13 cellular contexts compared by ENCODE assay signal in genomic region chr17:42775534-42776098, GRCh38. TPM values are rescaled to one million over a fixed set of nuclear protein-coding genes. Genes with fewer than 3 reads are reported as not detected.
DNase-seq lines count a peak whose midpoint lies in the region; ATAC-seq and TF ChIP-seq lines count a peak whose summit lies in the region.
"Had no signal": no experiment of that assay in that cellular context is flagged by ENCODE, and none has a peak within 500 bp of the region (broad histone marks: within the 10 kb centered on the region; RNA-seq: fewer than 3 reads in every experiment).

No MANE protein-coding gene starts in this region.

- no peak overlapping the region for H3K27ac Mint-ChIP-seq in WTC11
- H3K27ac Mint-ChIP-seq: memory B cell had no signal

- H3K14ac ChIP-seq in mesenchymal stem cell (ENCODE audit: low read length in 2 of 2) = no peak overlapping the region

- H3K27ac ChIP-seq in mesenchymal stem cell (ENCODE audit: low read length, poor library complexity, severe bottlenecking) (peak overlapping the region; percentile 97), sigmoid colon (no peak overlapping the region)

- no peak overlapping the region for H2BK12ac ChIP-seq in mesenchymal stem cell (ENCODE audit: low read length in 2 of 2)

- H3K9ac ChIP-seq in mesenchymal stem cell (ENCODE audit: low read length) = no peak overlapping the region

- H3K9me3 ChIP-seq in mesenchymal stem cell (ENCODE audit: control insufficient read depth, low read length) (no peaks in the 10 kb centered on the region), sigmoid colon (no peaks in the 10 kb centered on the region)
- H3K9me3 ChIP-seq: Caco-2 had no signal

- intact Hi-C loops in sigmoid colon (cut with DNase I) = no loop called here

- POLR2A ChIA-PET in WTC11 (lab: Charles Lee) = no interaction called here

- no peak overlapping the region for H4K8ac ChIP-seq in mesenchymal stem cell (ENCODE audit: low read length)

- H3K4me3 ChIP-seq in mesenchymal stem cell (ENCODE audit: insufficient read depth in 1 of 2, low read depth in 1 of 2, low read length in 2 of 2) (no peak overlapping the region), sigmoid colon (no peak overlapping the region)

- TF ChIP-seq CTCF in WTC11 (IDR thresholded peaks at IDR 0.05) (no peak), sigmoid colon (IDR thresholded peaks at IDR 0.05) (no peak)

- no peak overlapping the region for H2BK15ac ChIP-seq in mesenchymal stem cell (ENCODE audit: low read depth, poor library complexity, severe bottlenecking)

- H2AK5ac ChIP-seq in mesenchymal stem cell (ENCODE audit: low read length, severe bottlenecking) = peak overlapping the region; percentile 4

- ATAC-seq in WTC11 = no peak

- no peaks in the 10 kb centered on the region for H3K9me3 Mint-ChIP-seq in WTC11
- H3K9me3 Mint-ChIP-seq: memory B cell had no signal

- no peak overlapping the region for H4K91ac ChIP-seq in mesenchymal stem cell (ENCODE audit: low read length)

- no peak overlapping the region for H3K4ac ChIP-seq in mesenchymal stem cell (ENCODE audit: low read depth in 1 of 2, low read length in 2 of 2)

- H3K18ac ChIP-seq in mesenchymal stem cell (ENCODE audit: low read depth in 1 of 2, low read length in 2 of 2) = no peak overlapping the region

- H3K23ac ChIP-seq in mesenchymal stem cell (ENCODE audit: low read length in 2 of 2) = no peak overlapping the region

- peaks cover 16% of the 10 kb centered on the region for H3K4me1 ChIP-seq in mesenchymal stem cell (ENCODE audit: control insufficient read depth, insufficient read depth, low read depth, low read length)
- H3K4me1 ChIP-seq in sigmoid colon = peaks cover 0 to 28% (median 23%) of the 10 kb centered on the region in 4 donors

- no peak overlapping the region for H3K4me2 ChIP-seq in mesenchymal stem cell (ENCODE audit: low read length, poor library complexity, severe bottlenecking)

- H2BK120ac ChIP-seq in mesenchymal stem cell (ENCODE audit: low read depth, low read length) = no peak overlapping the region

- H3K27me3 ChIP-seq in mesenchymal stem cell (ENCODE audit: control insufficient read depth in 1 of 2, insufficient read depth in 1 of 2, low read length in 2 of 2) = peaks cover 0 to 1% of the 10 kb centered on the region in 2 experiments
- H3K27me3 ChIP-seq in sigmoid colon = peaks cover 4 to 11% (median 6%) of the 10 kb centered on the region in 3 donors

- no peaks in the 10 kb centered on the region for H3K27me3 Mint-ChIP-seq in WTC11 (ENCODE audit: low read depth)

- H2AFZ ChIP-seq in mesenchymal stem cell (ENCODE audit: low read depth, low read length) = no peak overlapping the region

- H3K4me1 Mint-ChIP-seq in WTC11 = peaks cover 15% of the 10 kb centered on the region

- peaks cover 2% of the 10 kb centered on the region for H3K79me1 ChIP-seq in mesenchymal stem cell (replicated peaks; ENCODE audit: low read length, poor library complexity, severe bottlenecking)

- peaks cover 19 to 47% of the 10 kb centered on the region in 2 experiments for H3K36me3 ChIP-seq in mesenchymal stem cell (ENCODE audit: control insufficient read depth in 1 of 2, insufficient read depth in 2 of 2, low read depth in 1 of 2, low read length in 2 of 2)
- peaks cover 9 to 50% (median 22%) of the 10 kb centered on the region in 4 donors for H3K36me3 ChIP-seq in sigmoid colon

- no peak for TF ChIP-seq POLR2A in sigmoid colon (IDR thresholded peaks at IDR 0.05)

- WGBS in mesenchymal stem cell = 51% methylated on average over 3 of the region's 3 CpGs
- WGBS in sigmoid colon, 2 donors = 58 to 73% methylated on average over 3 of the region's 3 CpGs

- H2BK5ac ChIP-seq in mesenchymal stem cell (ENCODE audit: low read depth, low read length, poor library complexity, severe bottlenecking) = no peak overlapping the region

- H3K36me3 Mint-ChIP-seq in WTC11 = peaks cover 30% of the 10 kb centered on the region

- no peak for TF ChIP-seq EP300 in sigmoid colon (IDR thresholded peaks at IDR 0.05)

- CTCF ChIA-PET in WTC11 (lab: Charles Lee) = no interaction called here

- peak overlapping the region; percentile 99; the same call in 1 of the 2 replicates for H3K4me3 Mint-ChIP-seq in WTC11

- DNase-seq in EH (ENCODE audit: low read depth) = peak; percentile 77
- DNase-seq in M059J (ENCODE audit: low read depth) = peak; percentile 88
- DNase-seq in WTC11 (ENCODE audit: low spot score) = no peak
- DNase-seq in mesenchymal stem cell = peak; percentile 32
- no peak for DNase-seq in NCI-H2029 (lab: John Stamatoyannopoulos, UW)
- DNase-seq in NCI-H748 treated with DMSO at 0.1 percent for 48 hours (lab: John Stamatoyannopoulos, UW) = no peak
- no peak for DNase-seq in sigmoid colon
- no peak for DNase-seq in DMS53 treated with DMSO at 0.1 percent for 48 hours (lab: John Stamatoyannopoulos, UW; ENCODE audit: unreplicated experiment)
- DNase-seq: Caco-2, NCI-H82, T-helper 9 cell had no signal

TF ChIP-seq in WTC11, 78 proteins besides CTCF, POLR2A, EP300 and RAD21:
- TF ChIP-seq KAT7 (CRISPR knock-in tag; IDR thresholded peaks at IDR 0.05; ENCODE audit: borderline replicate concordance) (no peak), ATF1 (CRISPR knock-in tag; IDR thresholded peaks at IDR 0.05) (no peak), CDX4 (CRISPR knock-in tag; IDR thresholded peaks at IDR 0.05; ENCODE audit: borderline replicate concordance) (no peak), ZNF532 (CRISPR knock-in tag; IDR thresholded peaks at IDR 0.05; ENCODE audit: borderline replicate concordance) (no peak)
TF ChIP-seq in WTC11: peak in this region for 0.

RNA-seq across cellular contexts. Expression of gene VPS25, which starts 2.4 kb away (rescaled TPM):
- total RNA-seq in M059J (2014; rRNA removed; shearing (Covaris generic)) = 88.5 and 97.4 TPM in 2 replicates
- 98.6 to 103 TPM (median 101 TPM) in 3 replicates for total RNA-seq in WTC11 (2021)
- 55.6 TPM for polyA plus RNA-seq in mesenchymal stem cell (2013, experiment 1 of 2)
- 55.8 TPM for polyA plus RNA-seq in mesenchymal stem cell (2013, experiment 2 of 2)
- total RNA-seq in sigmoid colon = 10 to 100 TPM; 27.1 to 40.3 (median 37.3) TPM
- 100 to 1,000 TPM; 103 to 135 (median 105) TPM for polyA plus RNA-seq in sigmoid colon

RNA-seq across cellular contexts. Expression of gene WNK4, which starts 4.8 kb away (rescaled TPM):
- total RNA-seq in M059J (2014; rRNA removed; shearing (Covaris generic)) = 0.52 and 1.2 TPM in 2 replicates
- total RNA-seq in WTC11 (2021) = 1.4 to 1.7 TPM (median 1.5 TPM) in 3 replicates
- 0.64 TPM for polyA plus RNA-seq in mesenchymal stem cell (2013, experiment 1 of 2)
- 0.44 TPM for polyA plus RNA-seq in mesenchymal stem cell (2013, experiment 2 of 2)
- under 1 TPM in 1 of 4 donors, not detected in 3; 0.28 TPM for total RNA-seq in sigmoid colon
- 10 to 100 TPM; 13.2 to 14.4 (median 14.0) TPM for polyA plus RNA-seq in sigmoid colon

RNA-seq across cellular contexts. Expression of gene RAMP2, which starts 14.6 kb away (rescaled TPM):
- 0.49 and 1.0 TPM in 2 replicates for total RNA-seq in M059J (2014; rRNA removed; shearing (Covaris generic))
- total RNA-seq in WTC11 (2021) (10.9 to 13.1 TPM (median 11.6 TPM) in 3 replicates), sigmoid colon (10 to 100 TPM; 11.2 to 26.6 (median 18.4) TPM)
- 2.5 TPM for polyA plus RNA-seq in mesenchymal stem cell (2013, experiment 1 of 2)
- 2.4 TPM for polyA plus RNA-seq in mesenchymal stem cell (2013, experiment 2 of 2)
- 10 to 100 TPM in 2 of 3 donors, 1 to 10 TPM in 1; 2.3 to 21.0 (median 16.7) TPM for polyA plus RNA-seq in sigmoid colon

RNA-seq across cellular contexts. Expression of gene COA3, which starts 22.9 kb away (rescaled TPM):
- 95.0 and 99.0 TPM in 2 replicates for total RNA-seq in M059J (2014; rRNA removed; shearing (Covaris generic))
- total RNA-seq in WTC11 (2021) = 54.2 to 65.2 TPM (median 60.9 TPM) in 3 replicates
- 61.5 TPM for polyA plus RNA-seq in mesenchymal stem cell (2013, experiment 1 of 2)
- 63.0 TPM for polyA plus RNA-seq in mesenchymal stem cell (2013, experiment 2 of 2)
- total RNA-seq in sigmoid colon = 100 to 1,000 TPM in 1 of 4 donors, 10 to 100 TPM in 3; 73.4 to 100 (median 98.2) TPM
- 100 to 1,000 TPM; 282 to 382 (median 295) TPM for polyA plus RNA-seq in sigmoid colon

RNA-seq across cellular contexts. Expression of gene CNTD1, which starts 23.0 kb away (rescaled TPM):
- 0.20 TPM in 1 of 2 replicates, not detected in the other for total RNA-seq in M059J (2014; rRNA removed; shearing (Covaris generic))
- total RNA-seq in WTC11 (2021) (not detected in 3 replicates), sigmoid colon (under 1 TPM in 1 of 4 donors, not detected in 3; 0.33 TPM)
- not detected for polyA plus RNA-seq in mesenchymal stem cell (2013, experiment 1 of 2)
- 0.07 TPM for polyA plus RNA-seq in mesenchymal stem cell (2013, experiment 2 of 2)
- 1 to 10 TPM in 2 of 3 donors, under 1 TPM in 1; 0.42 to 7.2 (median 4.2) TPM for polyA plus RNA-seq in sigmoid colon
- total RNA-seq: glomerular endothelial cell had no signal

Comparison
In these comparisons a context has a peak if more than half of its experiments do, and no peak if none do; other contexts are left out.
1. DNase-seq: peak in EH (single experiment), M059J (single experiment) and mesenchymal stem cell (single experiment); none in WTC11 (single experiment), NCI-H2029 (single experiment), NCI-H748 treated with DMSO at 0.1 percent for 48 hours (single experiment), sigmoid colon (single experiment) and DMS53 treated with DMSO at 0.1 percent for 48 hours (single experiment).